ENCODE assay signal across 8 cellular contexts in the genomic region with DNA sequence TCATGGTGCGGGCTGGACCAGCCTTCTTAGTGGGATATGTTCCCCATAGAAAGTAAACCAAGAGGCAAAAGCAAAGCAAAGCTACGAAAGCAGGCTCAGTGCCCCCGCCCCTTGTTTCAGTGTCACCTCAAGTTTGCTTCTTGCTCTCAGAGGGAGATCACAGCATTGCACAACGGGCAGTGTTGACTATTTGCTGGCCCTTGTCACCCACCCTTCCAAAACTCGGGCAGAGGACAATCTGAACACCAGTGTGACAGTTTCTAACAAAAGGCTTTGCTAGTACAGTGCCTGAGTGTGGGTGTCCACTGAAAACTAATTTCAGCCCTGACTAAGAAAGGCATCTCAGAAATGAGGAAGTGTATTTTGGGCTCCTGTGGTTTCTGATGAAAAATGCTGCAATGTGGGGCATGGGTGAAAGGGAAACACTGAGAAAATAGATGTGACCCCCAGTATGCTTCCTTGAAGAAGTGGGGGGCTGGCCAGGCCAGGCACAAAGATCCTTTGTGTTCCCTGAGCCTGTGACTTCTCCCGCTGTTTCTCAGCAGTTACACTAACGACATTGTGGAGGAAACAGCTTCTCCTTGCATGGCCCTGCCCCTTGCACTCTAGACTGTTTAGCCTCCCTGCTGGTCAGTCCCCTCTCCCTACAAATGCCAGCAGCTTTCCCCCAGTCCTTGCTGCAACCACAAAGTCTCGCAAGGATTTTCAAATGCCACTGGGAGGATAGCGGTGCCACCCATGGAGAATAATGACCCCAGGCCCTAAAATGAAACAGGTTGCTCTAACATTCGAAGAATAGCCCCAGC. TPM values are rescaled to one million over a fixed set of nuclear protein-coding genes. Genes with fewer than 3 reads are reported as not detected.
A peak's percentile ranks its signal among the peaks of the same experiment; 100 is the strongest.
DNase-seq lines count a peak whose midpoint lies in the region; ATAC-seq, FAIRE-seq and TF ChIP-seq lines count a peak whose summit lies in the region.

No MANE protein-coding gene starts in this region.

- peaks cover 16 to 23% (median 23%) of the 10 kb centered on the region in 3 donors for H3K4me1 Mint-ChIP-seq in IgD-negative memory B cell

- H3K4me2 ChIP-seq in hepatocyte, result peak overlapping the region; percentile 40

- H4K20me1 ChIP-seq in hepatocyte (ENCODE audit: insufficient read depth, poor library complexity, severe bottlenecking), result no peaks in the 10 kb centered on the region

- H3K36me3 ChIP-seq in hepatocyte (replicated peaks; ENCODE audit: insufficient read depth, low read depth) (no peaks in the 10 kb centered on the region), small intestine (ENCODE audit: control insufficient read depth in 2 of 2, insufficient read depth in 2 of 2, low read length in 2 of 2) (peaks cover 0 to 3% of the 10 kb centered on the region in 2 donors)

- peak overlapping the region; percentile 39 to 90 (median 74) for H3K4me3 Mint-ChIP-seq in IgD-negative memory B cell

- H3K27ac Mint-ChIP-seq in IgD-negative memory B cell, result peak overlapping the region; percentile 1 to 93 (median 34)

- H3K27me3 Mint-ChIP-seq in IgD-negative memory B cell, result no peaks in the 10 kb centered on the region

- H3K4me3 ChIP-seq in GM12864 (ENCODE audit: low read depth, low read length) (peak overlapping the region; percentile 42), hepatocyte (no peak overlapping the region), small intestine (ENCODE audit: low read depth in 1 of 2, low read length in 2 of 2) (no peak overlapping the region)

- TF ChIP-seq CTCF in GM12864 (IDR thresholded peaks at IDR 0.05; ENCODE audit: low read depth, low read length, missing control alignments) (no peak), hepatocyte (IDR thresholded peaks at IDR 0.05; ENCODE audit: poor library complexity) (no peak)

- H3K36me3 Mint-ChIP-seq in IgD-negative memory B cell, result no peaks in the 10 kb centered on the region

- H3K79me2 ChIP-seq in hepatocyte, result no peaks in the 10 kb centered on the region

- peak; percentile 88 for DNase-seq in GM12864 (ENCODE audit: low read depth)
- DNase-seq in amygdala (lab: John Stamatoyannopoulos, UW), result peak in 44 of 56 donors; percentile 8 to 68 (median 43)
- DNase-seq in hepatocyte (ENCODE audit: low spot score), result peak; percentile 53
- DNase-seq in small intestine, result peak; percentile 27
- no peak for DNase-seq in stimulated activated naive CD4-positive, alpha-beta T cell treated with Interleukin-2 at 50 U/mL for 16 hours (lab: John Stamatoyannopoulos, UW)
- DNase-seq in NCI-H2171 (lab: John Stamatoyannopoulos, UW), result no peak

- FAIRE-seq in small intestine (lab: Jason Lieb, UNC), result no peak

- H3K9me3 Mint-ChIP-seq in IgD-negative memory B cell, result peaks cover 0 to 5% (median 0%) of the 10 kb centered on the region in 3 donors

- 62% methylated on average over 10 of the region's 10 CpGs for WGBS in hepatocyte (ENCODE audit: low lambda C conversion rate, missing lambda C conversion rate)
- 45 to 60% (median 56%) methylated on average over 10 of the region's 10 CpGs for WGBS in small intestine, 3 donors

- peak; percentile 84 for ATAC-seq in GM21717 (IDR thresholded peaks at IDR 0.05; ENCODE audit: unreplicated experiment)

- H3K9me3 ChIP-seq in hepatocyte (ENCODE audit: low read depth) (no peaks in the 10 kb centered on the region), small intestine (ENCODE audit: control insufficient read depth, low read depth) (no peaks in the 10 kb centered on the region)

- H3K4me1 ChIP-seq in hepatocyte (ENCODE audit: insufficient read depth) (peaks cover 20% of the 10 kb centered on the region), small intestine (ENCODE audit: control insufficient read depth in 2 of 2, insufficient read depth in 1 of 2, low read depth in 1 of 2, low read length in 1 of 2) (peaks cover 0 to 6% of the 10 kb centered on the region in 2 donors)

- no peaks in the 10 kb centered on the region for H3K27me3 ChIP-seq in hepatocyte
- no peaks in the 10 kb centered on the region for H3K27me3 ChIP-seq in small intestine (ENCODE audit: control insufficient read depth in 2 of 2, insufficient read depth in 2 of 2, low read length in 2 of 2)

- H3K27ac ChIP-seq in hepatocyte (peak overlapping the region; percentile 72), small intestine (ENCODE audit: low read depth in 1 of 2, low read length in 1 of 2) (peak overlapping the region; percentile 5 to 81)

- H2AFZ ChIP-seq in hepatocyte, result peak overlapping the region; percentile 32

- H3K9me2 ChIP-seq in hepatocyte (replicated peaks; ENCODE audit: insufficient read depth), result no peaks in the 10 kb centered on the region

RNA-seq across cellular contexts. Expression of gene KCNE1, which starts 33.3 kb away (rescaled TPM):
- polyA plus RNA-seq in IgD-negative memory B cell (not detected), hepatocyte (0.48 and 1.3 TPM in 2 replicates), small intestine (under 1 TPM in 1 of 3 donors, not detected in 2; 0.37 TPM)
- 0.32 and 1.1 TPM in 2 replicates for total RNA-seq in hepatocyte

Comparison
In these comparisons a context has a peak if more than half of its experiments do, and no peak if none do; other contexts are left out.
1. DNase-seq: peak in GM12864 (single experiment), amygdala (44 of 56), hepatocyte (single experiment) and small intestine (single experiment); none in stimulated activated naive CD4-positive, alpha-beta T cell treated with Interleukin-2 at 50 U/mL for 16 hours (single experiment) and NCI-H2171 (single experiment).